Comparison of ENCODE assay signal across 8 cellular contexts in genomic region chr7:7424151-7424873, GRCh38.
DNase-seq lines count a peak whose midpoint lies in the region; ATAC-seq and TF ChIP-seq lines count a peak whose summit lies in the region.

No MANE protein-coding gene starts in this region.

- H3K36me3 Mint-ChIP-seq in activated CD4-positive, alpha-beta T cell treated with anti-CD3 and anti-CD28 coated beads for 36 hours (ENCODE audit: low read depth) = no peaks in the 10 kb centered on the region

- no peaks in the 10 kb centered on the region for H3K36me3 ChIP-seq in BJ (ENCODE audit: control insufficient read depth, insufficient read depth, low read length)

- peaks cover 6% of the 10 kb centered on the region for H3K4me1 Mint-ChIP-seq in activated CD4-positive, alpha-beta T cell treated with anti-CD3 and anti-CD28 coated beads for 36 hours

- POLR2A ChIA-PET in BJ (lab: Charles Lee) = no interaction called here
- POLR2A ChIA-PET in activated CD4-positive, alpha-beta T cell treated with anti-CD3 and anti-CD28 coated beads for 36 hours (lab: Charles Lee) = no interaction called here

- peak overlapping the region; percentile 55 for H3K4me3 Mint-ChIP-seq in activated CD4-positive, alpha-beta T cell treated with anti-CD3 and anti-CD28 coated beads for 36 hours

- H3K9me3 Mint-ChIP-seq in activated CD4-positive, alpha-beta T cell treated with anti-CD3 and anti-CD28 coated beads for 36 hours (ENCODE audit: low read depth) = no peaks in the 10 kb centered on the region

- DNase-seq in BJ (ENCODE audit: low read depth) (no peak), NCI-H2196 treated with DMSO at 0.1 percent for 48 hours (lab: John Stamatoyannopoulos, UW; ENCODE audit: unreplicated experiment) (peak; percentile 67), ecto neural progenitor cell (ENCODE audit: low spot score) (peak; percentile 62), lung microvascular endothelial cell (ENCODE audit: low read depth in 2 of 2) (peak; percentile 65 to 73)
- peak; percentile 65 for DNase-seq in activated CD4-positive, alpha-beta T cell treated with anti-CD3 and anti-CD28 coated beads for 36 hours
- peak; percentile 7 to 22 for DNase-seq in stimulated activated CD8-positive, alpha-beta memory T cell treated with anti-CD3 and anti-CD28 coated beads, Interleukin-15, amount 100 ng/mL, for 48 hours (ENCODE audit: low read depth in 2 of 2)

- H3K27me3 Mint-ChIP-seq in activated CD4-positive, alpha-beta T cell treated with anti-CD3 and anti-CD28 coated beads for 36 hours = no peaks in the 10 kb centered on the region

- intact Hi-C loops in activated CD4-positive, alpha-beta T cell treated with anti-CD3 and anti-CD28 coated beads for 36 hours (cut with DNase I, micrococcal nuclease) = loop anchor here (1.0 to 5.0 kb wide), 9 partner anchors 116 to 873 kb away; partner anchors contain the start of gene C1GALT1 (in 1 of the 2)

- peak overlapping the region; percentile 41 for H3K4me3 ChIP-seq in BJ (ENCODE audit: low read depth, low read length)

- ATAC-seq in GM19043 (IDR thresholded peaks at IDR 0.05; ENCODE audit: low read depth, unreplicated experiment) (peak; percentile 74), HG03342 (IDR thresholded peaks at IDR 0.05; ENCODE audit: unreplicated experiment) (peak; percentile 88)
- ATAC-seq in activated CD4-positive, alpha-beta T cell treated with anti-CD3 and anti-CD28 coated beads for 36 hours = peak; percentile 92

- no peak overlapping the region for H3K27ac Mint-ChIP-seq in activated CD4-positive, alpha-beta T cell treated with anti-CD3 and anti-CD28 coated beads for 36 hours

- CTCF ChIA-PET in BJ (lab: Yijun Ruan, JAX) = interaction anchor here (0.6 to 10.3 kb wide), 28 partner anchors 9 to 872 kb away, joined by 3 to 163 read pairs (median 5); partner anchors contain the start of genes C1GALT1 and COL28A1
- CTCF ChIA-PET in activated CD4-positive, alpha-beta T cell treated with anti-CD3 and anti-CD28 coated beads for 36 hours (lab: Charles Lee) = interaction anchor here (0.8 to 3.9 kb wide), 4 partner anchors 10 to 766 kb away, joined by 3 to 14 read pairs (median 6); no protein-coding TSS in a partner anchor

- peak; percentile 89 for TF ChIP-seq CTCF in BJ (IDR thresholded peaks at IDR 0.05; ENCODE audit: insufficient read depth, low read depth, low read length)

- no peaks in the 10 kb centered on the region for H3K27me3 ChIP-seq in BJ (ENCODE audit: control insufficient read depth, insufficient read depth, low read length)
